ENCODE assay signal across 12 cellular contexts in the genomic region with DNA sequence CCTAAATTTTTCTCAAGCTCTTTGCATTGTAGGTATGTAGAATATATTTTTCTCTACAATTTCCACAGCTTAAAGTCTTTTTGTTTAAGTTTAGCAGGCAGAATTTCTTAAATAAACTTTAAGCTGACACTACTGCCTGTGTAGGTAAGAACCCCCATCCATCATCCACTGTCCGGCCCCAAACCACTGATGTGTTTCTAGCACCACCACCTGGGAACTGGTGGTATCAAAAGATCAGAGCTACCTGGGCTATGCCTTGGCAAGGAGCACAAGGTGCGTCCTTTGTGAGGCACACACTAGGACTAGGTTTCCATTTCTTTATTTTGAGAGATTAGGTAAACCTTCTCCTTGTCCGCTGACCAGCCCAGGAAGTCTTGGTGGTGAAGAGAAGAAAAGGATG. TPM values are rescaled to one million over a fixed set of nuclear protein-coding genes. Genes with fewer than 3 reads are reported as not detected.
A peak's percentile ranks its signal among the peaks of the same experiment; 100 is the strongest.
DNase-seq lines count a peak whose midpoint lies in the region; ATAC-seq and TF ChIP-seq lines count a peak whose summit lies in the region.
"Had no signal": no experiment of that assay in that cellular context is flagged by ENCODE, and none has a peak within 500 bp of the region (broad histone marks: within the 10 kb centered on the region; RNA-seq: fewer than 3 reads in every experiment).

No MANE protein-coding gene starts in this region.

- intact Hi-C loops in activated naive CD4-positive, alpha-beta T cell treated with anti-CD3 and anti-CD28 coated beads for 36 hours (cut with micrococcal nuclease): loop anchor here (10.0 kb wide), 2 partner anchors 328 to 538 kb away; no protein-coding TSS in a partner anchor
- intact Hi-C loops in testis (cut with DNase I; ENCODE audit: low total_unique reads): no loop called here

- TF ChIP-seq POLR2A in testis (IDR thresholded peaks at IDR 0.05): no peak

- H3K4me1 Mint-ChIP-seq in activated naive CD4-positive, alpha-beta T cell treated with anti-CD3 and anti-CD28 coated beads for 36 hours (ENCODE audit: low read depth): no peaks in the 10 kb centered on the region
- H3K4me1 Mint-ChIP-seq: activated naive CD8-positive, alpha-beta T cell treated with anti-CD3 and anti-CD28 coated beads, Interleukin-2, amount 10 ng/mL, durations not matched to agents 7 days and 5 days; CD4-positive, CD25-positive, alpha-beta regulatory T cell had no signal

- no peaks in the 10 kb centered on the region for H3K36me3 ChIP-seq in testis (ENCODE audit: low read depth, missing control alignments)

- H3K4me3 ChIP-seq in epithelial cell of proximal tubule (ENCODE audit: low read depth, low read length) (no peak overlapping the region), testis (no peak overlapping the region)

- H3K27ac ChIP-seq in testis: no peak overlapping the region
- H3K27ac ChIP-seq: parathyroid adenoma had no signal

- 65 to 68% methylated on average over 3 of the region's 3 CpGs for WGBS in testis, 2 donors

- no peaks in the 10 kb centered on the region for H3K36me3 Mint-ChIP-seq in activated naive CD4-positive, alpha-beta T cell treated with anti-CD3 and anti-CD28 coated beads for 36 hours (ENCODE audit: low read depth)
- H3K36me3 Mint-ChIP-seq in activated naive CD4-positive, alpha-beta T cell treated with anti-CD3 and anti-CD28 coated beads, Interleukin-2, amount 50 U/mL, for 72 hours: peaks cover 0 to 2% of the 10 kb centered on the region in 2 donors
- H3K36me3 Mint-ChIP-seq: activated naive CD8-positive, alpha-beta T cell treated with anti-CD3 and anti-CD28 coated beads, Interleukin-2, amount 10 ng/mL, durations not matched to agents 7 days and 5 days; CD4-positive, CD25-positive, alpha-beta regulatory T cell had no signal

- H3K27ac Mint-ChIP-seq in activated naive CD4-positive, alpha-beta T cell treated with anti-CD3 and anti-CD28 coated beads for 36 hours: no peak overlapping the region
- no peak overlapping the region for H3K27ac Mint-ChIP-seq in activated naive CD4-positive, alpha-beta T cell treated with anti-CD3 and anti-CD28 coated beads, Interleukin-2, amount 50 U/mL, for 72 hours
- H3K27ac Mint-ChIP-seq: activated naive CD8-positive, alpha-beta T cell treated with anti-CD3 and anti-CD28 coated beads, Interleukin-2, amount 10 ng/mL, durations not matched to agents 7 days and 5 days; CD4-positive, CD25-positive, alpha-beta regulatory T cell had no signal

- peaks cover 28% of the 10 kb centered on the region for H3K27me3 Mint-ChIP-seq in activated naive CD4-positive, alpha-beta T cell treated with anti-CD3 and anti-CD28 coated beads for 36 hours (ENCODE audit: low read depth)

- no peaks in the 10 kb centered on the region for H3K9me3 Mint-ChIP-seq in activated naive CD4-positive, alpha-beta T cell treated with anti-CD3 and anti-CD28 coated beads for 36 hours
- H3K9me3 Mint-ChIP-seq in activated naive CD4-positive, alpha-beta T cell treated with anti-CD3 and anti-CD28 coated beads, Interleukin-2, amount 50 U/mL, for 72 hours: no peaks in the 10 kb centered on the region
- H3K9me3 Mint-ChIP-seq: activated naive CD8-positive, alpha-beta T cell treated with anti-CD3 and anti-CD28 coated beads, Interleukin-2, amount 10 ng/mL, durations not matched to agents 7 days and 5 days had no signal

- no peak for ATAC-seq in activated naive CD4-positive, alpha-beta T cell treated with anti-CD3 and anti-CD28 coated beads, Interleukin-2, amount 50 U/mL, for 72 hours
- ATAC-seq in HG03460 (IDR thresholded peaks at IDR 0.05; ENCODE audit: unreplicated experiment) (no peak), GM19023 (IDR thresholded peaks at IDR 0.05; ENCODE audit: unreplicated experiment) (no peak)

- H3K27me3 ChIP-seq in testis: no peaks in the 10 kb centered on the region

- no peaks in the 10 kb centered on the region for H3K9me3 ChIP-seq in testis

- CTCF ChIA-PET in activated naive CD4-positive, alpha-beta T cell treated with anti-CD3 and anti-CD28 coated beads for 36 hours (lab: Charles Lee): interaction anchor here (0.6 to 1.6 kb wide), 6 partner anchors 29 to 540 kb away, joined by 3 to 7 read pairs (median 4); no protein-coding TSS in a partner anchor

- no peaks in the 10 kb centered on the region for H3K4me1 ChIP-seq in testis
- H3K4me1 ChIP-seq: parathyroid adenoma had no signal

- no peak overlapping the region for H3K4me3 Mint-ChIP-seq in activated naive CD4-positive, alpha-beta T cell treated with anti-CD3 and anti-CD28 coated beads for 36 hours
- H3K4me3 Mint-ChIP-seq: activated naive CD8-positive, alpha-beta T cell treated with anti-CD3 and anti-CD28 coated beads, Interleukin-2, amount 10 ng/mL, durations not matched to agents 7 days and 5 days; CD4-positive, CD25-positive, alpha-beta regulatory T cell had no signal

- peak; percentile 51 for TF ChIP-seq CTCF in epithelial cell of proximal tubule (conservative IDR thresholded peaks at IDR 0.05; ENCODE audit: low read depth, low read length)
- TF ChIP-seq CTCF in testis (IDR thresholded peaks at IDR 0.05): no peak

- DNase-seq in activated naive CD4-positive, alpha-beta T cell treated with anti-CD3 and anti-CD28 coated beads for 36 hours: peak; percentile 17
- DNase-seq in activated naive CD4-positive, alpha-beta T cell treated with anti-CD3 and anti-CD28 coated beads, Interleukin-2, amount 50 U/mL, for 72 hours (ENCODE audit: low spot score in 2 of 2): no peak
- DNase-seq in NCI-H748 (lab: John Stamatoyannopoulos, UW; ENCODE audit: unreplicated experiment) (peak; percentile 36), epithelial cell of proximal tubule (ENCODE audit: low read depth) (no peak), testis (peak; percentile 17)
- no peak for DNase-seq in stimulated activated CD8-positive, alpha-beta memory T cell treated with anti-CD3 and anti-CD28 coated beads, Interleukin-4, amount 100 ng/mL, for 48 hours
- DNase-seq: activated naive CD8-positive, alpha-beta T cell treated with anti-CD3 and anti-CD28 coated beads, Interleukin-2, amount 10 ng/mL, durations not matched to agents 7 days and 5 days; CD4-positive, CD25-positive, alpha-beta regulatory T cell; foreskin melanocyte had no signal

RNA-seq across cellular contexts. Expression of a gene that starts 10.5 kb away (rescaled TPM):
- total RNA-seq in activated naive CD4-positive, alpha-beta T cell treated with anti-CD3 and anti-CD28 coated beads for 36 hours: not detected
- not detected for total RNA-seq in activated naive CD4-positive, alpha-beta T cell treated with anti-CD3 and anti-CD28 coated beads, Interleukin-2, amount 50 U/mL, for 72 hours
- not detected in 2 replicates for total RNA-seq in epithelial cell of proximal tubule
- 100 to 1,000 TPM; 124 to 467 TPM for total RNA-seq in testis
- 847 TPM for polyA plus RNA-seq in testis (ENCODE audit: insufficient read depth, low read depth, low replicate concordance)
- total RNA-seq: activated naive CD8-positive, alpha-beta T cell treated with anti-CD3 and anti-CD28 coated beads, Interleukin-2, amount 10 ng/mL, durations not matched to agents 7 days and 5 days; CD4-positive, CD25-positive, alpha-beta regulatory T cell had no signal
- polyA plus RNA-seq: CD4-positive, CD25-positive, alpha-beta regulatory T cell had no signal

RNA-seq across cellular contexts. Expression of a gene that starts 24.7 kb away (rescaled TPM):
- total RNA-seq in activated naive CD4-positive, alpha-beta T cell treated with anti-CD3 and anti-CD28 coated beads for 36 hours: not detected
- not detected for total RNA-seq in activated naive CD4-positive, alpha-beta T cell treated with anti-CD3 and anti-CD28 coated beads, Interleukin-2, amount 50 U/mL, for 72 hours
- total RNA-seq in epithelial cell of proximal tubule (0.72 TPM in 1 of 2 replicates, not detected in the other), testis (1 to 10 TPM in 1 of 2 donors, under 1 TPM in 1; 0.31 to 2.8 TPM)
- 3.5 TPM for polyA plus RNA-seq in testis (ENCODE audit: insufficient read depth, low read depth, low replicate concordance)
- total RNA-seq: activated naive CD8-positive, alpha-beta T cell treated with anti-CD3 and anti-CD28 coated beads, Interleukin-2, amount 10 ng/mL, durations not matched to agents 7 days and 5 days; CD4-positive, CD25-positive, alpha-beta regulatory T cell had no signal
- polyA plus RNA-seq: CD4-positive, CD25-positive, alpha-beta regulatory T cell had no signal

RNA-seq across cellular contexts. Expression of a gene that starts 42.0 kb away (rescaled TPM):
- total RNA-seq in activated naive CD4-positive, alpha-beta T cell treated with anti-CD3 and anti-CD28 coated beads for 36 hours: not detected
- total RNA-seq in activated naive CD4-positive, alpha-beta T cell treated with anti-CD3 and anti-CD28 coated beads, Interleukin-2, amount 50 U/mL, for 72 hours: not detected
- total RNA-seq in epithelial cell of proximal tubule (not detected in 2 replicates), testis (not detected)
- 1.9 TPM for polyA plus RNA-seq in testis (ENCODE audit: insufficient read depth, low read depth, low replicate concordance)
- total RNA-seq: activated naive CD8-positive, alpha-beta T cell treated with anti-CD3 and anti-CD28 coated beads, Interleukin-2, amount 10 ng/mL, durations not matched to agents 7 days and 5 days; CD4-positive, CD25-positive, alpha-beta regulatory T cell had no signal
- polyA plus RNA-seq: CD4-positive, CD25-positive, alpha-beta regulatory T cell had no signal

Comparison
In these comparisons a context has a peak if more than half of its experiments do, and no peak if none do; other contexts are left out.
1. DNase-seq: peak in activated naive CD4-positive, alpha-beta T cell treated with anti-CD3 and anti-CD28 coated beads for 36 hours (single experiment), NCI-H748 (single experiment) and testis (single experiment); none in activated naive CD4-positive, alpha-beta T cell treated with anti-CD3 and anti-CD28 coated beads, Interleukin-2, amount 50 U/mL, for 72 hours (0 of 2), epithelial cell of proximal tubule (single experiment) and stimulated activated CD8-positive, alpha-beta memory T cell treated with anti-CD3 and anti-CD28 coated beads, Interleukin-4, amount 100 ng/mL, for 48 hours (single experiment).
2. RNA of a gene that starts 10.5 kb away (total RNA-seq): 124 to 467 TPM in testis; not detected in activated naive CD4-positive, alpha-beta T cell treated with anti-CD3 and anti-CD28 coated beads for 36 hours, not detected in activated naive CD4-positive, alpha-beta T cell treated with anti-CD3 and anti-CD28 coated beads, Interleukin-2, amount 50 U/mL, for 72 hours and not detected in epithelial cell of proximal tubule; every median in the first group is over 100 times any median in the second.